In the genomic region with DNA sequence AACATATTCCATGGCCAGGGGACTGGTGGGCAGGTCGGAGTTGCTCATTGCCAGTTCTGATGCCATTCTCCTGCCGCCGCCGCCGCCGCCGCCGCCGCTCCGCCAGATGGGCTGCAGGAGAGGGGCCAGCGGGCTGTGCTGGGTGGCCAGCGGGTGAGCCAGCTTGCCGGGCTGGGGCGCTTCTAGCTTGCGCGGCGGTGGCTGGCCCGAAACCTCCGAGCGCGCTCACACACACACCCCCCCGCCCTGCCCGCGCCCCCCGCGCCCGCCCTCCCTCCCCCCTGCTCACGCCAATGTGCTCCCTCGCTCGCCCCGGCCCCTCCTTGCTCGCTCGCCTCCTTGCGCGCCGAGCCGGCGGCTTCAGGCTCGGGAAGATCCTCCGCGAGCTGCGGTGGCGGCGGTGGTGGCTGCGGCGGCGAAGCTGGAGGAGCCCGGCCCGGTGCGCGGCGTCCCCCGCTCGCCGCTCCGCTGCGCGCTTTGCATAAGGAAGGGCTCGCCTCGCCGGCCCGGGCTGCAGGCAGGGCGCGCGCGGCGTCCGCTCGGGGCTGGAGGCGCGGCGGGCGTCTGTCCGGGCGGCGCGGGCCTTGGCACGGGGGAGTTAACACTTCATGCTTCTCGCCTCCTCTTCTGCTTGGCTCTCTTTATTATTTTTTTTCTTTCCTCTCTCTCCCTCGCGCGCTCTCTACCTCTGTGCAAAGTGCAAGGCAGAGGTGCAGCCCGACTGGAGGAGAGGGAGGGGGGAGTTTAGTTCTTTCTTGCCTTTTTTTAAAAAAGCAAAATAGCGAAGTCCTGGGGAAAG, we compare ENCODE assay signal across 8 cellular contexts. TPM values are rescaled to one million over a fixed set of nuclear protein-coding genes. Genes with fewer than 3 reads are reported as not detected.
DNase-seq lines count a peak whose midpoint lies in the region; ATAC-seq, FAIRE-seq and TF ChIP-seq lines count a peak whose summit lies in the region.

No MANE protein-coding gene starts in this region.

- no peak overlapping the region for H3K27ac ChIP-seq in neutrophil

- H3K4me3 ChIP-seq in neutrophil (ENCODE audit: low read depth in 1 of 2, low read length in 1 of 2) = peak overlapping the region; percentile 48 to 59

- peaks cover 98% of the 10 kb centered on the region for H3K27me3 ChIP-seq in neutrophil

- no peaks in the 10 kb centered on the region for H3K9me3 ChIP-seq in neutrophil

- peaks cover 16 to 17% of the 10 kb centered on the region in 2 donors for H3K36me3 Mint-ChIP-seq in activated naive CD4-positive, alpha-beta T cell treated with anti-CD3 and anti-CD28 coated beads, Interleukin-2, amount 50 U/mL, for 72 hours

- DNase-seq in AG08396 (ENCODE audit: low spot score) (peak; percentile 70), NCI-H69 (lab: John Stamatoyannopoulos, UW) (peak; percentile 73), glomerular visceral epithelial cell (ENCODE audit: extremely low spot score) (peak; percentile 51), NCI-H446 (lab: John Stamatoyannopoulos, UW) (no peak), HTR-8/SVneo (ENCODE audit: insufficient read length, low spot score) (no peak)
- peak in 1 of 2 donors; percentile 42 for DNase-seq in activated naive CD4-positive, alpha-beta T cell treated with anti-CD3 and anti-CD28 coated beads, Interleukin-2, amount 50 U/mL, for 72 hours (ENCODE audit: low spot score in 2 of 2)

- H3K36me3 ChIP-seq in neutrophil = no peaks in the 10 kb centered on the region

- peaks cover 22 to 27% of the 10 kb centered on the region in 2 experiments for H3K4me1 ChIP-seq in neutrophil (ENCODE audit: control insufficient read depth in 1 of 2, insufficient read depth in 1 of 2, low read depth in 1 of 2, low read length in 1 of 2)

- peak overlapping the region; percentile 69 to 78 for H3K27ac Mint-ChIP-seq in activated naive CD4-positive, alpha-beta T cell treated with anti-CD3 and anti-CD28 coated beads, Interleukin-2, amount 50 U/mL, for 72 hours

- H3K9me3 Mint-ChIP-seq in activated naive CD4-positive, alpha-beta T cell treated with anti-CD3 and anti-CD28 coated beads, Interleukin-2, amount 50 U/mL, for 72 hours = no peaks in the 10 kb centered on the region

- TF ChIP-seq CTCF in neutrophil (IDR thresholded peaks at IDR 0.05) = no peak

- ATAC-seq in GM19455 (IDR thresholded peaks at IDR 0.05; ENCODE audit: unreplicated experiment) = peak; percentile 54
- peak; percentile 40 to 48 for ATAC-seq in activated naive CD4-positive, alpha-beta T cell treated with anti-CD3 and anti-CD28 coated beads, Interleukin-2, amount 50 U/mL, for 72 hours

- no peak for FAIRE-seq in HTR-8/SVneo (lab: Jason Lieb, UNC)

RNA-seq across cellular contexts. Expression of a gene that starts 0.5 kb away (rescaled TPM):
- total RNA-seq in activated naive CD4-positive, alpha-beta T cell treated with anti-CD3 and anti-CD28 coated beads, Interleukin-2, amount 50 U/mL, for 72 hours = 10 to 100 TPM; 21.8 to 26.1 TPM

Comparison
In these comparisons a context has a peak if more than half of its experiments do, and no peak if none do; other contexts are left out.
1. DNase-seq: peak in AG08396 (single experiment), NCI-H69 (single experiment) and glomerular visceral epithelial cell (single experiment); none in NCI-H446 (0 of 2) and HTR-8/SVneo (single experiment).